16 cellular contexts compared by ENCODE assay signal in genomic region chr1:202837746-202838145, GRCh38. TPM values are rescaled to one million over a fixed set of nuclear protein-coding genes. Genes with fewer than 3 reads are reported as not detected.
"Had no signal": no experiment of that assay in that cellular context is flagged by ENCODE, and none has a peak within 500 bp of the region (broad histone marks: within the 10 kb centered on the region; RNA-seq: fewer than 3 reads in every experiment).

No MANE protein-coding gene starts in this region.

- H3K9me3 ChIP-seq: ovary, SJSA1, transverse colon had no signal

- H3K27ac ChIP-seq: foreskin keratinocyte, ovary, SJSA1, transverse colon had no signal

- H3K9me3 Mint-ChIP-seq: activated naive CD8-positive, alpha-beta T cell treated with anti-CD3 and anti-CD28 coated beads, Interleukin-2, amount 50 U/mL, for 24 hours; activated T-cell treated with anti-CD3 and anti-CD28 coated beads, Interleukin-2, amount 50 U/mL, for 72 hours; stimulated activated naive B cell treated with anti-CD40 and anti-IgM and Interleukin-4, amounts not matched to agents 10 μg/mL and 1 μg/mL and 100 μg/mL, for 72 hours had no signal

- H3K27me3 ChIP-seq: foreskin keratinocyte, ovary, transverse colon had no signal

- H3K4me3 ChIP-seq: ovary, SJSA1, transverse colon had no signal

- H3K27ac Mint-ChIP-seq: activated naive CD8-positive, alpha-beta T cell treated with anti-CD3 and anti-CD28 coated beads, Interleukin-2, amount 50 U/mL, for 24 hours; activated T-cell treated with anti-CD3 and anti-CD28 coated beads, Interleukin-2, amount 50 U/mL, for 72 hours; stimulated activated naive B cell treated with anti-CD40 and anti-IgM and Interleukin-4, amounts not matched to agents 10 μg/mL and 1 μg/mL and 100 μg/mL, for 72 hours had no signal

- ATAC-seq: activated naive CD8-positive, alpha-beta T cell treated with anti-CD3 and anti-CD28 coated beads, Interleukin-2, amount 50 U/mL, for 24 hours; activated T-cell treated with anti-CD3 and anti-CD28 coated beads, Interleukin-2, amount 50 U/mL, for 72 hours; foreskin keratinocyte; stimulated activated naive B cell treated with anti-CD40 and anti-IgM and Interleukin-4, amounts not matched to agents 10 μg/mL and 1 μg/mL and 100 μg/mL, for 72 hours had no signal

- H3K4me3 Mint-ChIP-seq: activated naive CD8-positive, alpha-beta T cell treated with anti-CD3 and anti-CD28 coated beads, Interleukin-2, amount 50 U/mL, for 24 hours; activated T-cell treated with anti-CD3 and anti-CD28 coated beads, Interleukin-2, amount 50 U/mL, for 72 hours; stimulated activated naive B cell treated with anti-CD40 and anti-IgM and Interleukin-4, amounts not matched to agents 10 μg/mL and 1 μg/mL and 100 μg/mL, for 72 hours had no signal

- H3K36me3 ChIP-seq: ovary, SJSA1, transverse colon had no signal

- H3K36me3 Mint-ChIP-seq: stimulated activated naive B cell treated with anti-CD40 and anti-IgM and Interleukin-4, amounts not matched to agents 10 μg/mL and 1 μg/mL and 100 μg/mL, for 72 hours had no signal

- H3K4me1 ChIP-seq: SJSA1 had no signal

- DNase-seq: activated CD4-positive, alpha-beta T cell treated with anti-CD3 and anti-CD28 coated beads for 1 hour; activated CD8-positive, alpha-beta memory T cell treated with anti-CD3 and anti-CD28 coated beads, Interleukin-2, amount 50 U/mL, for 48 hours; activated naive CD8-positive, alpha-beta T cell treated with anti-CD3 and anti-CD28 coated beads, Interleukin-2, amount 50 U/mL, for 24 hours; activated T-cell treated with anti-CD3 and anti-CD28 coated beads, Interleukin-2, amount 50 U/mL, for 72 hours; cerebellar nuclear complex; effector CD8-positive, alpha-beta T cell; foreskin keratinocyte; mesendoderm; ovary; stimulated activated CD4-positive, alpha-beta T cell treated with anti-CD3 and anti-CD28 coated beads, Interleukin-2, amount 100 ng/mL, for 48 hours; stimulated activated naive B cell treated with anti-CD40 and anti-IgM and Interleukin-4, amounts not matched to agents 10 μg/mL and 1 μg/mL and 100 μg/mL, for 72 hours; substantia nigra; T1000; transverse colon had no signal

RNA-seq across cellular contexts. Expression of gene PCAT6, which starts 27.0 kb away (rescaled TPM):
- total RNA-seq: liver, SJSA1, transverse colon had no signal
